In genomic region chr1:48109390-48110009, GRCh38 we compare ENCODE assay signal across 8 cellular contexts.
DNase-seq lines count a peak whose midpoint lies in the region; TF ChIP-seq lines count a peak whose summit lies in the region.

No MANE protein-coding gene starts in this region.

- peak; percentile 78 for TF ChIP-seq CTCF in HL-60 (IDR thresholded peaks at IDR 0.05; ENCODE audit: insufficient read depth, low read length)

- no peak overlapping the region for H3K4me3 ChIP-seq in HL-60 (replicated peaks; ENCODE audit: insufficient read depth, low read length)
- no peak overlapping the region for H3K4me3 ChIP-seq in effector memory CD4-positive, alpha-beta T cell (ENCODE audit: insufficient read depth, low read depth, low read length, poor library complexity, severe bottlenecking)

- DNase-seq in Daoy (ENCODE audit: low read depth) (peak; percentile 39), HL-60 (ENCODE audit: low read depth in 1 of 2, low spot score in 1 of 2) (peak in 1 of 2 experiments; percentile 7), NCI-H748 treated with DMSO at 0.1 percent for 48 hours (lab: John Stamatoyannopoulos, UW) (peak; percentile 70), dedifferentiated amniotic fluid mesenchymal stem cell (ENCODE audit: extremely low spot score) (peak; percentile 69), medulla oblongata (ENCODE audit: extremely low spot score) (peak; percentile 77), islet precursor cell (no peak)
- DNase-seq in effector memory CD4-positive, alpha-beta T cell = no peak
- no peak for DNase-seq in activated naive CD4-positive, alpha-beta T cell treated with anti-CD3 and anti-CD28 coated beads, Interleukin-2, amount 50 U/mL, for 16 hours

- H3K4me1 ChIP-seq in effector memory CD4-positive, alpha-beta T cell (ENCODE audit: control insufficient read depth, insufficient read depth, low read length, poor library complexity, severe bottlenecking) = no peaks in the 10 kb centered on the region

- no peak overlapping the region for H3K27ac ChIP-seq in HL-60 (replicated peaks)
- H3K27ac ChIP-seq in effector memory CD4-positive, alpha-beta T cell (ENCODE audit: insufficient read depth, low read length, poor library complexity, severe bottlenecking) = no peak overlapping the region

- no peaks in the 10 kb centered on the region for H3K36me3 ChIP-seq in effector memory CD4-positive, alpha-beta T cell (ENCODE audit: control insufficient read depth, insufficient read depth, low read length)

- H3K9me3 ChIP-seq in effector memory CD4-positive, alpha-beta T cell (ENCODE audit: control insufficient read depth, low read length) = no peaks in the 10 kb centered on the region

- H3K27me3 ChIP-seq in HL-60 (ENCODE audit: insufficient read depth, poor library complexity, severe bottlenecking) = no peaks in the 10 kb centered on the region
- H3K27me3 ChIP-seq in effector memory CD4-positive, alpha-beta T cell (replicated peaks; ENCODE audit: control insufficient read depth, insufficient read depth, low read length, poor library complexity, severe bottlenecking) = no peaks in the 10 kb centered on the region

Comparison
In these comparisons a context has a peak if more than half of its experiments do, and no peak if none do; other contexts are left out.
1. DNase-seq: peak in Daoy (single experiment), NCI-H748 treated with DMSO at 0.1 percent for 48 hours (single experiment), dedifferentiated amniotic fluid mesenchymal stem cell (single experiment) and medulla oblongata (single experiment); none in effector memory CD4-positive, alpha-beta T cell (0 of 3), islet precursor cell (single experiment) and activated naive CD4-positive, alpha-beta T cell treated with anti-CD3 and anti-CD28 coated beads, Interleukin-2, amount 50 U/mL, for 16 hours (single experiment).